9 cellular contexts compared by ENCODE assay signal in the genomic region with DNA sequence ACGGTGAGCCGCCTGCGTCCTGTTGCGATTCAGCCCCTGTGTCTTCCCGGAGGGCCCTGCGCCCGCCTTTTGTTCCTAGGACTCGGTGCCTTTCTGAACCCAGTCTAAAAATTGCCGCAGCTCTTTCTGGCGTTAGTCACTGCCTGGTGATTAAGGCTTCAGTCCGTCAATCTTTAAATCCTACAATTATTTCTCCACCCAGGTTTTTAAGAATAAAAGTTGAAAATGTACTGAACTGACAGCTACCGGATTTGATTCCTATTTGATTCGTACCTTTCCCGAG. TPM values are rescaled to one million over a fixed set of nuclear protein-coding genes. Genes with fewer than 3 reads are reported as not detected.
DNase-seq lines count a peak whose midpoint lies in the region; ATAC-seq and TF ChIP-seq lines count a peak whose summit lies in the region.
"Had no signal": no experiment of that assay in that cellular context is flagged by ENCODE, and none has a peak within 500 bp of the region (broad histone marks: within the 10 kb centered on the region; RNA-seq: fewer than 3 reads in every experiment).

No MANE protein-coding gene starts in this region.

- DNase-seq in T-helper 2 cell treated with Interferon-gamma antibody and Interleukin-4, amounts not matched to agents 5 μg/mL and 100 μg/mL, for 36 hours (ENCODE audit: low spot score), result no peak
- DNase-seq in T-helper 2 cell, result no peak
- peak; percentile 24 for DNase-seq in adipocyte (ENCODE audit: low read depth)
- DNase-seq in right cardiac atrium, result peak in 1 of 3 donors; percentile 32
- DNase-seq in smooth muscle cell (lab: John Stamatoyannopoulos, UW; ENCODE audit: unreplicated experiment), result no peak
- DNase-seq in SJCRH30, result no peak
- DNase-seq in NCI-H82 (lab: John Stamatoyannopoulos, UW), result no peak
- no peak for DNase-seq in COLO829 (ENCODE audit: low spot score)

- WGBS in right cardiac atrium, result 36% methylated on average over 14 of the region's 14 CpGs
- WGBS in smooth muscle cell (ENCODE audit: low lambda C conversion rate), result 75% methylated on average over 14 of the region's 14 CpGs

- peak overlapping the region; percentile 60 for H3K27ac ChIP-seq in right cardiac atrium (ENCODE audit: low read length)
- H3K27ac ChIP-seq in smooth muscle cell (ENCODE audit: low read depth), result no peak overlapping the region
- H3K27ac ChIP-seq in SJCRH30, result no peak overlapping the region

- H3K79me2 ChIP-seq in smooth muscle cell (ENCODE audit: low read depth), result no peaks in the 10 kb centered on the region

- H2AFZ ChIP-seq in smooth muscle cell (ENCODE audit: low read depth), result no peak overlapping the region

- peaks cover 9% of the 10 kb centered on the region for H3K4me1 Mint-ChIP-seq in T-helper 2 cell treated with Interferon-gamma antibody and Interleukin-4, amounts not matched to agents 5 μg/mL and 100 μg/mL, for 36 hours (ENCODE audit: low read depth)

- H3K9me3 Mint-ChIP-seq in T-helper 2 cell treated with Interferon-gamma antibody and Interleukin-4, amounts not matched to agents 5 μg/mL and 100 μg/mL, for 36 hours, result no peaks in the 10 kb centered on the region

- H3K4me3 Mint-ChIP-seq in T-helper 2 cell treated with Interferon-gamma antibody and Interleukin-4, amounts not matched to agents 5 μg/mL and 100 μg/mL, for 36 hours, result peak overlapping the region; percentile 70

- intact Hi-C loops in right cardiac atrium (cut with DNase I), result no loop called here

- no peak for TF ChIP-seq CTCF in smooth muscle cell (IDR thresholded peaks at IDR 0.05; ENCODE audit: borderline replicate concordance, insufficient read depth, poor library complexity, severe bottlenecking)

- H3K27me3 Mint-ChIP-seq in T-helper 2 cell treated with Interferon-gamma antibody and Interleukin-4, amounts not matched to agents 5 μg/mL and 100 μg/mL, for 36 hours (ENCODE audit: low read depth), result no peaks in the 10 kb centered on the region

- H3F3A ChIP-seq in smooth muscle cell (ENCODE audit: low read depth), result no peaks in the 10 kb centered on the region

- peak overlapping the region; percentile 13 for H3K4me2 ChIP-seq in smooth muscle cell

- H3K9ac ChIP-seq in adipocyte (ENCODE audit: low read length) (peak overlapping the region; percentile 68), smooth muscle cell (ENCODE audit: low read depth) (no peak overlapping the region)

- H3K4me3 ChIP-seq in adipocyte (ENCODE audit: low read length) (peak overlapping the region; percentile 31), right cardiac atrium (ENCODE audit: low read length) (no peak overlapping the region), smooth muscle cell (peak overlapping the region; percentile 1), SJCRH30 (no peak overlapping the region)

- H4K20me1 ChIP-seq in smooth muscle cell (ENCODE audit: low read depth), result no peaks in the 10 kb centered on the region

- H3K9me3 ChIP-seq in adipocyte (ENCODE audit: control insufficient read depth, low read length) (peaks cover 3% of the 10 kb centered on the region), right cardiac atrium (ENCODE audit: control insufficient read depth, low read length) (no peaks in the 10 kb centered on the region), smooth muscle cell (replicated peaks; ENCODE audit: low read depth) (no peaks in the 10 kb centered on the region), SJCRH30 (replicated peaks) (no peaks in the 10 kb centered on the region)

- peak; percentile 31 to 50 for ATAC-seq in right cardiac atrium

- H3K27ac Mint-ChIP-seq in T-helper 2 cell treated with Interferon-gamma antibody and Interleukin-4, amounts not matched to agents 5 μg/mL and 100 μg/mL, for 36 hours, result peak overlapping the region; percentile 69

- H3K27me3 ChIP-seq in adipocyte (replicated peaks; ENCODE audit: control insufficient read depth, insufficient read depth, low read length), result no peaks in the 10 kb centered on the region
- no peaks in the 10 kb centered on the region for H3K27me3 ChIP-seq in right cardiac atrium (ENCODE audit: control insufficient read depth, insufficient read depth)
- H3K27me3 ChIP-seq in smooth muscle cell (ENCODE audit: low read depth), result no peaks in the 10 kb centered on the region
- H3K27me3 ChIP-seq in SJCRH30, result no peaks in the 10 kb centered on the region
- H3K27me3 ChIP-seq: dorsolateral prefrontal cortex had no signal

- peaks cover 21% of the 10 kb centered on the region for H3K4me1 ChIP-seq in adipocyte (ENCODE audit: control insufficient read depth, insufficient read depth, low read length)
- H3K4me1 ChIP-seq in right cardiac atrium (ENCODE audit: control insufficient read depth, insufficient read depth, low read length), result peaks cover 8% of the 10 kb centered on the region
- peaks cover 10% of the 10 kb centered on the region for H3K4me1 ChIP-seq in smooth muscle cell (ENCODE audit: low read depth)
- H3K4me1 ChIP-seq in SJCRH30, result peaks cover 8% of the 10 kb centered on the region

- H3K36me3 ChIP-seq in adipocyte (ENCODE audit: control insufficient read depth, insufficient read depth, low read length, severe bottlenecking), result no peaks in the 10 kb centered on the region
- no peaks in the 10 kb centered on the region for H3K36me3 ChIP-seq in smooth muscle cell (ENCODE audit: low read depth)
- no peaks in the 10 kb centered on the region for H3K36me3 ChIP-seq in SJCRH30

- H3K36me3 Mint-ChIP-seq in T-helper 2 cell treated with Interferon-gamma antibody and Interleukin-4, amounts not matched to agents 5 μg/mL and 100 μg/mL, for 36 hours (ENCODE audit: low read depth), result peaks cover 4% of the 10 kb centered on the region

RNA-seq across cellular contexts. Expression of a gene that starts 16.2 kb away (rescaled TPM):
- total RNA-seq in right cardiac atrium (100 to 1,000 TPM in 1 of 4 donors, 10 to 100 TPM in 3; 74.9 to 102 (median 83.5) TPM), smooth muscle cell (84.3 and 92.6 TPM in 2 replicates)
- polyA plus RNA-seq in right cardiac atrium (53.3 TPM), smooth muscle cell (184 and 194 TPM in 2 replicates)
- 41.5 and 46.4 TPM in 2 replicates for total RNA-seq in SJCRH30 (2014; rRNA removed; shearing (Covaris generic))

RNA-seq across cellular contexts. Expression of a gene that starts 43.4 kb away (rescaled TPM):
- 10 to 100 TPM; 10.5 to 12.5 (median 11.5) TPM for total RNA-seq in right cardiac atrium
- 4.7 TPM for polyA plus RNA-seq in right cardiac atrium
- 19.3 and 24.7 TPM in 2 replicates for total RNA-seq in smooth muscle cell
- 10.6 and 17.6 TPM in 2 replicates for polyA plus RNA-seq in smooth muscle cell
- total RNA-seq in SJCRH30 (2014; rRNA removed; shearing (Covaris generic)), result 80.8 and 82.8 TPM in 2 replicates

RNA-seq across cellular contexts. Expression of a gene that starts 43.4 kb away (rescaled TPM):
- total RNA-seq in right cardiac atrium (under 1 TPM; 0.21 to 0.42 (median 0.38) TPM), smooth muscle cell (1.9 and 3.4 TPM in 2 replicates)
- polyA plus RNA-seq in right cardiac atrium (0.18 TPM), smooth muscle cell (0.97 and 1.6 TPM in 2 replicates)
- 2.0 and 2.1 TPM in 2 replicates for total RNA-seq in SJCRH30 (2014; rRNA removed; shearing (Covaris generic))

Comparison
In these comparisons a context has a peak if more than half of its experiments do, and no peak if none do; other contexts are left out.
1. H3K4me3 ChIP-seq: peak in adipocyte (single experiment) and smooth muscle cell (single experiment); none in right cardiac atrium (single experiment) and SJCRH30 (single experiment).